In genomic region chr4:8780086-8780485, GRCh38 we compare ENCODE assay signal across 7 cellular contexts.
"Had no signal": no experiment of that assay in that cellular context is flagged by ENCODE, and none has a peak within 500 bp of the region (broad histone marks: within the 10 kb centered on the region; RNA-seq: fewer than 3 reads in every experiment).

No MANE protein-coding gene starts in this region.

- H3K4me3 ChIP-seq: GM23338 had no signal

- H2AFZ ChIP-seq: GM23338 had no signal

- H3K27ac ChIP-seq: HL-60, KMS-11 had no signal

- DNase-seq: H9, HCEC 1CT, HFFc6, KBM-7 had no signal

- H3K9ac ChIP-seq: KMS-11 had no signal

- H3K4me2 ChIP-seq: GM23338, KMS-11 had no signal
